Comparison of ENCODE assay signal across 1 cellular context in the genomic region with DNA sequence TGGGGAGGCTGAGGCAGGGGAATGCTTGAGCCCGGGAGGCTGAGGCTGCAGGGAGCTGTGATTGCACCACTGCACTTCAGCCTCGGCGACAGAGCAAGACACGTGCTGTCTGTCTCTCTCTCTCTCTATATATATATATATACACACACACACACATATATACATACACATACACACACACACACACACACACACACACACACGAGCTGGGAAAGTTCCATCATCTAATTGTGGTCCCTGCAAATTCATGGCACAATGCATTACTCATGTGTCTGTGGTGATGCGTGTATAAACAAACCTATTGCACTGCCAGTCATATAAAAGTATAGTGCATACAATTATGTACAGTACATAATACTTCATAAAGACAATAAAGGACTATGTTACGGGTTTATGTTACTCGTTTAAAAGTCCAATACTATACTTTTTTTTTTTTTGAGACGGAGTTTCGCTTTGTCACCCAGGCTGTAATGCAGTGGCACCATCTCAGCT.
TF ChIP-seq lines count a peak whose summit lies in the region.

No MANE protein-coding gene starts in this region.

TF ChIP-seq in SK-N-SH treated with all-trans-retinoic acid at 6 μM for 48 hours, 23 proteins besides CTCF, POLR2A, EP300 and RAD21 (continued from another document):
- TF ChIP-seq, protein P1, sequence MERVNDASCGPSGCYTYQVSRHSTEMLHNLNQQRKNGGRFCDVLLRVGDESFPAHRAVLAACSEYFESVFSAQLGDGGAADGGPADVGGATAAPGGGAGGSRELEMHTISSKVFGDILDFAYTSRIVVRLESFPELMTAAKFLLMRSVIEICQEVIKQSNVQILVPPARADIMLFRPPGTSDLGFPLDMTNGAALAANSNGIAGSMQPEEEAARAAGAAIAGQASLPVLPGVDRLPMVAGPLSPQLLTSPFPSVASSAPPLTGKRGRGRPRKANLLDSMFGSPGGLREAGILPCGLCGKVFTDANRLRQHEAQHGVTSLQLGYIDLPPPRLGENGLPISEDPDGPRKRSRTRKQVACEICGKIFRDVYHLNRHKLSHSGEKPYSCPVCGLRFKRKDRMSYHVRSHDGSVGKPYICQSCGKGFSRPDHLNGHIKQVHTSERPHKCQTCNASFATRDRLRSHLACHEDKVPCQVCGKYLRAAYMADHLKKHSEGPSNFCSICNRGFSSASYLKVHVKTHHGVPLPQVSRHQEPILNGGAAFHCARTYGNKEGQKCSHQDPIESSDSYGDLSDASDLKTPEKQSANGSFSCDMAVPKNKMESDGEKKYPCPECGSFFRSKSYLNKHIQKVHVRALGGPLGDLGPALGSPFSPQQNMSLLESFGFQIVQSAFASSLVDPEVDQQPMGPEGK (CRISPR knock-in tag; IDR thresholded peaks at IDR 0.05; ENCODE audit: borderline replicate concordance) = no peak
- TF ChIP-seq ZFP30 (CRISPR knock-in tag; IDR thresholded peaks at IDR 0.05) (no peak), ZFP3 (CRISPR knock-in tag; IDR thresholded peaks at IDR 0.05) (no peak), ESRRG (CRISPR knock-in tag; IDR thresholded peaks at IDR 0.05) (no peak), PPARA (CRISPR knock-in tag; IDR thresholded peaks at IDR 0.05; ENCODE audit: borderline replicate concordance) (no peak), GLIS3 (CRISPR knock-in tag; IDR thresholded peaks at IDR 0.05) (no peak), ZNF70 (CRISPR knock-in tag; IDR thresholded peaks at IDR 0.05) (no peak), SNAI2 (CRISPR knock-in tag; IDR thresholded peaks at IDR 0.05) (no peak), ZNF565 (CRISPR knock-in tag; conservative IDR thresholded peaks at IDR 0.05; ENCODE audit: low read depth) (no peak)
- TF ChIP-seq, protein P2, sequence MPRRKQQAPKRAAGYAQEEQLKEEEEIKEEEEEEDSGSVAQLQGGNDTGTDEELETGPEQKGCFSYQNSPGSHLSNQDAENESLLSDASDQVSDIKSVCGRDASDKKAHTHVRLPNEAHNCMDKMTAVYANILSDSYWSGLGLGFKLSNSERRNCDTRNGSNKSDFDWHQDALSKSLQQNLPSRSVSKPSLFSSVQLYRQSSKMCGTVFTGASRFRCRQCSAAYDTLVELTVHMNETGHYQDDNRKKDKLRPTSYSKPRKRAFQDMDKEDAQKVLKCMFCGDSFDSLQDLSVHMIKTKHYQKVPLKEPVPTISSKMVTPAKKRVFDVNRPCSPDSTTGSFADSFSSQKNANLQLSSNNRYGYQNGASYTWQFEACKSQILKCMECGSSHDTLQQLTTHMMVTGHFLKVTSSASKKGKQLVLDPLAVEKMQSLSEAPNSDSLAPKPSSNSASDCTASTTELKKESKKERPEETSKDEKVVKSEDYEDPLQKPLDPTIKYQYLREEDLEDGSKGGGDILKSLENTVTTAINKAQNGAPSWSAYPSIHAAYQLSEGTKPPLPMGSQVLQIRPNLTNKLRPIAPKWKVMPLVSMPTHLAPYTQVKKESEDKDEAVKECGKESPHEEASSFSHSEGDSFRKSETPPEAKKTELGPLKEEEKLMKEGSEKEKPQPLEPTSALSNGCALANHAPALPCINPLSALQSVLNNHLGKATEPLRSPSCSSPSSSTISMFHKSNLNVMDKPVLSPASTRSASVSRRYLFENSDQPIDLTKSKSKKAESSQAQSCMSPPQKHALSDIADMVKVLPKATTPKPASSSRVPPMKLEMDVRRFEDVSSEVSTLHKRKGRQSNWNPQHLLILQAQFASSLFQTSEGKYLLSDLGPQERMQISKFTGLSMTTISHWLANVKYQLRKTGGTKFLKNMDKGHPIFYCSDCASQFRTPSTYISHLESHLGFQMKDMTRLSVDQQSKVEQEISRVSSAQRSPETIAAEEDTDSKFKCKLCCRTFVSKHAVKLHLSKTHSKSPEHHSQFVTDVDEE (CRISPR knock-in tag; IDR thresholded peaks at IDR 0.05) = no peak
TF ChIP-seq in SK-N-SH treated with all-trans-retinoic acid at 6 μM for 48 hours: peak in this region for 0.
